In genomic region chr3:172537521-172538158, GRCh38 we compare ENCODE assay signal across 11 cellular contexts. TPM values are rescaled to one million over a fixed set of nuclear protein-coding genes. Genes with fewer than 3 reads are reported as not detected.
DNase-seq lines count a peak whose midpoint lies in the region; ATAC-seq, FAIRE-seq and TF ChIP-seq lines count a peak whose summit lies in the region.
"Had no signal": no experiment of that assay in that cellular context is flagged by ENCODE, and none has a peak within 500 bp of the region (broad histone marks: within the 10 kb centered on the region; RNA-seq: fewer than 3 reads in every experiment).

No MANE protein-coding gene starts in this region.

- no peaks in the 10 kb centered on the region for H3K79me2 ChIP-seq in HepG2 (ENCODE audit: insufficient read depth, low read length)

- H2AFZ ChIP-seq in HepG2 (ENCODE audit: low read length): peak overlapping the region; percentile 45

- in situ Hi-C loops in HepG2 (cut with HindIII; ENCODE audit: extremely low pct_ligation_motif_present, low pct_unique_long_range_greater_than_20kb): no loop called here

- peaks cover 6% of the 10 kb centered on the region; the same call in 1 of the 2 replicates for H3K9me3 ChIP-seq in HepG2 (ENCODE audit: low read length)
- no peaks in the 10 kb centered on the region for H3K9me3 ChIP-seq in upper lobe of right lung

- no peak for FAIRE-seq in HepG2 (lab: Jason Lieb, UNC)

- H3K4me1 Mint-ChIP-seq in activated naive CD4-positive, alpha-beta T cell treated with anti-CD3 and anti-CD28 coated beads, Interleukin-2, amount 50 U/mL, for 24 hours: peaks cover 45% of the 10 kb centered on the region
- H3K4me1 Mint-ChIP-seq in activated CD8-positive, alpha-beta T cell treated with anti-CD3 and anti-CD28 coated beads, Interleukin-2, amount 10 ng/mL, durations not matched to agents 7 days and 5 days (ENCODE audit: low read depth): peaks cover 62% of the 10 kb centered on the region

- H3K27me3 Mint-ChIP-seq in activated naive CD4-positive, alpha-beta T cell treated with anti-CD3 and anti-CD28 coated beads, Interleukin-2, amount 50 U/mL, for 24 hours: no peaks in the 10 kb centered on the region
- H3K27me3 Mint-ChIP-seq in activated CD8-positive, alpha-beta T cell treated with anti-CD3 and anti-CD28 coated beads, Interleukin-2, amount 10 ng/mL, durations not matched to agents 7 days and 5 days (ENCODE audit: low read depth): no peaks in the 10 kb centered on the region

- H3K4me3 ChIP-seq in HepG2 (replicated peaks in 1 of 3; ENCODE audit: insufficient read depth in 1 of 3, low read depth in 2 of 3, low read length in 3 of 3) (no peak overlapping the region), upper lobe of right lung (no peak overlapping the region)
- H3K4me3 ChIP-seq: lung had no signal

- no peak overlapping the region for H3K9ac ChIP-seq in HepG2 (ENCODE audit: insufficient read depth, low read depth, low read length)

- no peak overlapping the region for H3K27ac ChIP-seq in HepG2 (ENCODE audit: extremely low read length, insufficient read depth, low read length)
- H3K27ac ChIP-seq in upper lobe of right lung: peak overlapping the region; percentile 58

- CTCF ChIA-PET in activated CD8-positive, alpha-beta T cell treated with anti-CD3 and anti-CD28 coated beads, Interleukin-2, amount 10 ng/mL, durations not matched to agents 7 days and 5 days (lab: Charles Lee): interaction anchor here (1.1 to 2.0 kb wide), 5 partner anchors 9 to 76 kb away, joined by 3 to 13 read pairs (median 3); no protein-coding TSS in a partner anchor
- CTCF ChIA-PET in HepG2 (lab: Yijun Ruan, JAX; ENCODE audit: low intra/inter-chr PET ratio, low total read pairs): no interaction called here

- POLR2A ChIA-PET in activated CD8-positive, alpha-beta T cell treated with anti-CD3 and anti-CD28 coated beads, Interleukin-2, amount 10 ng/mL, durations not matched to agents 7 days and 5 days (lab: Charles Lee): interaction anchor here (4.8 kb wide), 1 partner anchor 15 kb away, joined by 28 read pairs; the partner anchor contains the start of gene TNFSF10
- POLR2A ChIA-PET in HepG2 (lab: Yijun Ruan, JAX): interaction anchor here (1.0 kb wide), 1 partner anchor 14 kb away, joined by 3 read pairs; the partner anchor contains the start of gene TNFSF10

- TF ChIP-seq CTCF in HepG2 (CRISPR knock-in tag; IDR thresholded peaks at IDR 0.05) (no peak), upper lobe of right lung (IDR thresholded peaks at IDR 0.05) (no peak)

- no peak for DNase-seq in activated naive CD4-positive, alpha-beta T cell treated with anti-CD3 and anti-CD28 coated beads, Interleukin-2, amount 50 U/mL, for 16 hours
- DNase-seq in activated CD8-positive, alpha-beta T cell treated with anti-CD3 and anti-CD28 coated beads, Interleukin-2, amount 10 ng/mL, durations not matched to agents 7 days and 5 days: no peak
- DNase-seq in HepG2 (ENCODE audit: low spot score) (no peak), upper lobe of right lung (no peak), NCI-H82 (lab: John Stamatoyannopoulos, UW) (no peak), NCI-H146 (lab: John Stamatoyannopoulos, UW) (no peak)
- DNase-seq: NCI-H1092 treated with DMSO at 0.1 percent for 48 hours, SIG-M5 had no signal

- H4K20me1 ChIP-seq in HepG2 (ENCODE audit: insufficient read depth, low read length): no peaks in the 10 kb centered on the region

- intact Hi-C loops in HepG2 (cut with micrococcal nuclease; ENCODE audit: unreplicated experiment) (no loop called here), upper lobe of right lung (cut with DNase I) (no loop called here)

- ATAC-seq in activated CD8-positive, alpha-beta T cell treated with anti-CD3 and anti-CD28 coated beads, Interleukin-2, amount 10 ng/mL, durations not matched to agents 7 days and 5 days: no peak
- ATAC-seq in HepG2 (peak; percentile 51; the same call in 1 of the 3 replicates), upper lobe of right lung (no peak), HG03159 (IDR thresholded peaks at IDR 0.05; ENCODE audit: unreplicated experiment) (no peak)

- H3K4me1 ChIP-seq in HepG2 (ENCODE audit: insufficient read depth, low read length): peaks cover 43% of the 10 kb centered on the region
- peaks cover 14% of the 10 kb centered on the region for H3K4me1 ChIP-seq in upper lobe of right lung

- TF ChIP-seq EP300 in HepG2 (IDR thresholded peaks at IDR 0.05; ENCODE audit: low read depth in 2 of 2, low read length in 2 of 2): no peak
- TF ChIP-seq EP300 in HepG2 (CRISPR knock-in tag; IDR thresholded peaks at IDR 0.05; ENCODE audit: borderline replicate concordance): no peak

- H3K4me3 Mint-ChIP-seq in activated naive CD4-positive, alpha-beta T cell treated with anti-CD3 and anti-CD28 coated beads, Interleukin-2, amount 50 U/mL, for 24 hours: peak overlapping the region; percentile 23
- no peak overlapping the region for H3K4me3 Mint-ChIP-seq in activated CD8-positive, alpha-beta T cell treated with anti-CD3 and anti-CD28 coated beads, Interleukin-2, amount 10 ng/mL, durations not matched to agents 7 days and 5 days

- H3K27me3 ChIP-seq in HepG2 (ENCODE audit: control insufficient read depth in 1 of 2, insufficient read depth in 2 of 2, low read length in 2 of 2) (no peaks in the 10 kb centered on the region), upper lobe of right lung (no peaks in the 10 kb centered on the region)

- peaks cover 5% of the 10 kb centered on the region for H3K36me3 Mint-ChIP-seq in activated naive CD4-positive, alpha-beta T cell treated with anti-CD3 and anti-CD28 coated beads, Interleukin-2, amount 50 U/mL, for 24 hours
- H3K36me3 Mint-ChIP-seq in activated CD8-positive, alpha-beta T cell treated with anti-CD3 and anti-CD28 coated beads, Interleukin-2, amount 10 ng/mL, durations not matched to agents 7 days and 5 days (ENCODE audit: low read depth): peaks cover 34% of the 10 kb centered on the region

- TF ChIP-seq RAD21 in HepG2 (CRISPR knock-in tag; IDR thresholded peaks at IDR 0.05): no peak

- peaks cover 4% of the 10 kb centered on the region for H3K9me3 Mint-ChIP-seq in activated naive CD4-positive, alpha-beta T cell treated with anti-CD3 and anti-CD28 coated beads, Interleukin-2, amount 50 U/mL, for 24 hours
- H3K9me3 Mint-ChIP-seq in activated CD8-positive, alpha-beta T cell treated with anti-CD3 and anti-CD28 coated beads, Interleukin-2, amount 10 ng/mL, durations not matched to agents 7 days and 5 days (ENCODE audit: insufficient read depth): peaks cover 5% of the 10 kb centered on the region

- H3K36me3 ChIP-seq in HepG2 (replicated peaks in 1 of 2; ENCODE audit: control insufficient read depth in 1 of 2, insufficient read depth in 2 of 2, low read length in 2 of 2) (no peaks in the 10 kb centered on the region), upper lobe of right lung (no peaks in the 10 kb centered on the region)

- BruUV-seq in HepG2 (replicated peaks; lab: Mats Ljungman, UMichigan): no TSS peak

- no peak overlapping the region for H3K4me2 ChIP-seq in HepG2 (ENCODE audit: low read depth, low read length)

- WGBS in HepG2 (ENCODE audit: low lambda C conversion rate): 50% methylated on average over 3 of the region's 3 CpGs

- peak overlapping the region; percentile 88 for H3K27ac Mint-ChIP-seq in activated naive CD4-positive, alpha-beta T cell treated with anti-CD3 and anti-CD28 coated beads, Interleukin-2, amount 50 U/mL, for 24 hours
- H3K27ac Mint-ChIP-seq in activated CD8-positive, alpha-beta T cell treated with anti-CD3 and anti-CD28 coated beads, Interleukin-2, amount 10 ng/mL, durations not matched to agents 7 days and 5 days: peak overlapping the region; percentile 96

- no peak for TF ChIP-seq POLR2A in HepG2 (IDR thresholded peaks at IDR 0.05; ENCODE audit: insufficient read depth in 1 of 2, low read depth in 2 of 2, low read length in 2 of 2)

TF ChIP-seq in HepG2, 621 proteins besides CTCF, POLR2A, EP300 and RAD21 (continues in another document):
- TF ChIP-seq SOX13 (IDR thresholded peaks at IDR 0.05): no peak
- TF ChIP-seq SOX13 (CRISPR knock-in tag; conservative IDR thresholded peaks at IDR 0.05 in 1 of 2, IDR thresholded peaks at IDR 0.05 in 1 of 2): 0 out of 4 replicates have a peak, but pooled peaks of 1 of the 2 experiments have one; percentile 5

RNA-seq across cellular contexts. Expression of gene TNFSF10, which starts 14.4 kb away (rescaled TPM):
- 100 to 1,000 TPM; 106 to 108 TPM for total RNA-seq in activated CD8-positive, alpha-beta T cell treated with anti-CD3 and anti-CD28 coated beads, Interleukin-2, amount 10 ng/mL, durations not matched to agents 7 days and 5 days
- total RNA-seq in HepG2 (2016; rRNA removed; fragmentation: Illumina TruSeq; extraction: Trizol) (5.3 and 8.4 TPM in 2 replicates), upper lobe of right lung (140 TPM)
- total RNA-seq in HepG2 (2016; cell fraction: cytosol; rRNA removed; fragmentation: Illumina TruSeq; extraction: Trizol; ENCODE audit: low read depth): 1.4 and 1.9 TPM in 2 replicates
- 6.3 and 9.1 TPM in 2 replicates for total RNA-seq in HepG2 (2016; cell fraction: insoluble cytoplasmic fraction; rRNA removed; fragmentation: Illumina TruSeq; extraction: Trizol)
- total RNA-seq in HepG2 (2016; cell fraction: membrane; rRNA removed; fragmentation: Illumina TruSeq; extraction: Trizol): 2.8 and 4.1 TPM in 2 replicates
- total RNA-seq in HepG2 (2016; cell fraction: nucleus; rRNA removed; fragmentation: Illumina TruSeq; extraction: Trizol): 6.0 and 7.6 TPM in 2 replicates
- 9.9 and 20.3 TPM in 2 replicates for polyA plus RNA-seq in HepG2 (2011; rRNA removed)
- 7.7 and 20.5 TPM in 2 replicates for polyA plus RNA-seq in HepG2 (2011; cell fraction: cytosol; rRNA removed)
- polyA plus RNA-seq in HepG2 (2011; cell fraction: nucleus; rRNA removed): 1.8 and 3.8 TPM in 2 replicates
- polyA plus RNA-seq in HepG2 (2012): 30.8 and 49.4 TPM in 2 replicates
- 1.2 and 1.3 TPM in 2 replicates for polyA plus RNA-seq in HepG2 (2016; cell fraction: cytosol; fragmentation: Illumina TruSeq; extraction: Trizol; ENCODE audit: low read depth)
- polyA plus RNA-seq in HepG2 (2016; cell fraction: insoluble cytoplasmic fraction; fragmentation: Illumina TruSeq; extraction: Trizol; ENCODE audit: low read depth): 5.5 and 5.7 TPM in 2 replicates
- 1.5 and 2.5 TPM in 2 replicates for polyA plus RNA-seq in HepG2 (2016; cell fraction: membrane; fragmentation: Illumina TruSeq; extraction: Trizol; ENCODE audit: low read depth)
- polyA plus RNA-seq in HepG2 (2016; cell fraction: nucleus; fragmentation: Illumina TruSeq; extraction: Trizol; ENCODE audit: insufficient read depth, low read depth): 9.4 and 10.5 TPM in 2 replicates
- 1.5 and 11.8 TPM in 2 replicates for polyA minus RNA-seq in HepG2 (2011; rRNA and poly(A)+ RNA removed; ENCODE audit: low replicate concordance)
- polyA minus RNA-seq in HepG2 (2011; cell fraction: cytosol; rRNA and poly(A)+ RNA removed): 2.1 and 6.0 TPM in 2 replicates
- 5.4 and 9.8 TPM in 2 replicates for polyA minus RNA-seq in HepG2 (2011; cell fraction: nucleus; rRNA and poly(A)+ RNA removed)

Comparison
In these comparisons a context has a peak if more than half of its experiments do, and no peak if none do; other contexts are left out.
1. RNA of gene TNFSF10, which starts 14.4 kb away (total RNA-seq): 140 TPM in upper lobe of right lung (single experiment) and 106 to 108 TPM in activated CD8-positive, alpha-beta T cell treated with anti-CD3 and anti-CD28 coated beads, Interleukin-2, amount 10 ng/mL, durations not matched to agents 7 days and 5 days; 1.4 to 9.1 TPM in HepG2; every median in the first group is over 10 times any median in the second.